Comparison of ENCODE assay signal across 8 cellular contexts in the genomic region with DNA sequence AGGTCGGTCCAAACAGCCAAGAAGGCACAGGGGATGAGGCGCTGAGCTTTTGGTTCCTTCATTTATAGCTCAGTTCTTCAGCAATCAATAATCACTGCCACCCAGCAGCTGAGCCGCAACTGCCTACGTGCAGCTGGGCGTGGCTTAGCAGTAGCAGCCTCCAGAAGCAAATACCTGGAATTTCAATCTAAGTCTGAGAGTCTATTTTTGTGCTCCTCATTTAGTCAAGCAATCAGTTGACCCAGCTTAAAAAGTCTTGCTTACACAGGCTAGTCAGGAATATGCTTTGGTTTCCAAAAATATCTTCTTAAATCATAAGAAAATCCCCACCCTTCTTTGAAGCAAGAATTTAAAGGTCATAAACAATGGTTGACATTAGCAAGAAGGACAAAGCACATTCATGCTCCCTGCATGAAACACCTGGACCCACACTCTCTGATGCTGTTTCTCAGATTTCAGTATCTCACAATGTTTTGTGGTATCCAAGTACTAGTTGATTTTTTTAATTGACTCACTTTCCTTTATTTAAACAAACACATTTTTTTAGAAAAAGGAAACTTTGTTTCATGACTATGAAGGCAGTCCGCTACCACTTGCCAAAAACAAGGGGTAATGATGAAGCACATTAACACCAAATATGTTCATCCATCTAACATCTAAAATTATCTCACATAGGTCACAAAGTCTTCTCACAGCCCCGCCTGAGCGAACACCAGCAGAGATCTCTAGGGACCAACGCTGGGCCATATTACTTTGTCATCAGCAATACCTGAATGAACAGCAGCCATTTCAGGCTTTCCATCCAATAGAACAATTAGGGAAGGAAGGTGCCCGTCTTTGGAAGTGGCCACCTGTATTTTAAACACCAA.
DNase-seq lines count a peak whose midpoint lies in the region; ATAC-seq, FAIRE-seq and TF ChIP-seq lines count a peak whose summit lies in the region.

No MANE protein-coding gene starts in this region.

- no peaks in the 10 kb centered on the region for H3K9me3 Mint-ChIP-seq in activated B cell treated with CpG ODN at 0.5 μM for 24 hours

- POLR2A ChIA-PET in activated B cell treated with CpG ODN at 0.5 μM for 24 hours (lab: Charles Lee) = interaction anchor here (1.1 to 12.5 kb wide), 7 partner anchors 9 to 145 kb away, joined by 3 to 202 read pairs (median 10); partner anchors contain the start of gene RFTN1

- H3K36me3 Mint-ChIP-seq in activated B cell treated with CpG ODN at 0.5 μM for 24 hours (ENCODE audit: low read depth) = peaks cover 83% of the 10 kb centered on the region

- intact Hi-C loops in activated B cell treated with CpG ODN at 0.5 μM for 24 hours (cut with micrococcal nuclease) = loop anchor here (1.0 to 10.0 kb wide), 7 partner anchors 8 to 824 kb away; partner anchors contain the start of gene OXNAD1

- no peak overlapping the region for H3K4me3 ChIP-seq in GM06990 (replicated peaks; ENCODE audit: low read depth, low read length)

- H3K4me1 Mint-ChIP-seq in activated B cell treated with CpG ODN at 0.5 μM for 24 hours = peaks cover 95% of the 10 kb centered on the region

- peak overlapping the region; percentile 75 for H3K4me3 Mint-ChIP-seq in activated B cell treated with CpG ODN at 0.5 μM for 24 hours

- H3K27me3 ChIP-seq in GM06990 (replicated peaks; ENCODE audit: control insufficient read depth, insufficient read depth, low read length) = no peaks in the 10 kb centered on the region

- TF ChIP-seq CTCF in GM06990 (IDR thresholded peaks at IDR 0.05; ENCODE audit: insufficient read depth, low read length, poor library complexity, severe bottlenecking) = no peak
- no peak for TF ChIP-seq CTCF in activated B cell treated with CpG ODN at 0.5 μM for 24 hours (IDR thresholded peaks at IDR 0.05)

- no peaks in the 10 kb centered on the region for H3K27me3 Mint-ChIP-seq in activated B cell treated with CpG ODN at 0.5 μM for 24 hours

- ATAC-seq in GM21447 (IDR thresholded peaks at IDR 0.05; ENCODE audit: unreplicated experiment) (peak; percentile 23), activated B cell treated with CpG ODN at 0.5 μM for 24 hours (ENCODE audit: low read depth) (peak; percentile 59), GM21619 (IDR thresholded peaks at IDR 0.05; ENCODE audit: unreplicated experiment) (no peak)

- in situ Hi-C loops in G401 (cut with HindIII; ENCODE audit: low sequenced_read_pairs) = no loop called here

- peak overlapping the region; percentile 93 for H3K27ac Mint-ChIP-seq in activated B cell treated with CpG ODN at 0.5 μM for 24 hours

- H3K36me3 ChIP-seq in GM06990 (ENCODE audit: control insufficient read depth, insufficient read depth, low read length) = peaks cover 27% of the 10 kb centered on the region

- DNase-seq in GM06990 (ENCODE audit: extremely low read depth, insufficient read length) (peak; percentile 44), activated B cell treated with CpG ODN at 0.5 μM for 24 hours (peak; percentile 32), mucosa of gallbladder (ENCODE audit: low spot score) (peak; percentile 19), Ammon's horn (ENCODE audit: low spot score) (no peak), G401 (ENCODE audit: low spot score) (no peak), frontal cortex (ENCODE audit: low spot score in 2 of 2) (no peak)

- CTCF ChIA-PET in activated B cell treated with CpG ODN at 0.5 μM for 24 hours (lab: Charles Lee) = interaction anchor here (1.2 to 1.3 kb wide), 2 partner anchors 141 to 158 kb away, joined by 3 to 4 read pairs; no protein-coding TSS in a partner anchor

- FAIRE-seq in frontal cortex (lab: Jason Lieb, UNC) = no peak

Comparison
In these comparisons a context has a peak if more than half of its experiments do, and no peak if none do; other contexts are left out.
1. DNase-seq: peak in GM06990 (single experiment), activated B cell treated with CpG ODN at 0.5 μM for 24 hours (single experiment) and mucosa of gallbladder (single experiment); none in Ammon's horn (single experiment), G401 (single experiment) and frontal cortex (0 of 2).